ENCODE assay signal across 23 cellular contexts in the genomic region with DNA sequence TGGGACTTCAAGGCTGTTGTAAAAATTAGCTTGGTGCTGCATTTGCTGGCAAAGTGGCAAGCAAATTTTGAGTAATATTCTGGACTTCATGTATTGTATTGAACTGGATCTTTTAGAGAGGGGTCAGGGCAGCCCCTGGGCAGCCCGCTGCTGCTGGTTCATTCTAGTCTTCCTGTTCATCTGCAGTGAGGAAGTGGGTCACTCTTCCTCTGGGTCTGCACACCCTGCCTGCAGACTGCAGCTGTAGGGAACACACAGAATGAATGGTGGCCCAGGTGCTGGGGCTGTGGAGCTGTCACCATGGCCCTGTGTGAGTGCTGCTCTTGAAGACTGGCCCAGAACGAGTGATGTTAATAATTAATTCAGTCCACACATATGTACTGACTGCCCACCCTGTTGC.
"Had no signal": no experiment of that assay in that cellular context is flagged by ENCODE, and none has a peak within 500 bp of the region (broad histone marks: within the 10 kb centered on the region; RNA-seq: fewer than 3 reads in every experiment).

No MANE protein-coding gene starts in this region.

- H3K27me3 ChIP-seq: esophagus squamous epithelium, gastrocnemius medialis, upper lobe of left lung had no signal

- H3K27ac ChIP-seq: esophagus squamous epithelium, gastrocnemius medialis, left ventricle myocardium inferior, spleen, thoracic aorta, upper lobe of left lung had no signal

- H3K4me3 ChIP-seq: esophagus squamous epithelium, gastrocnemius medialis, left ventricle myocardium inferior, spleen, thoracic aorta, upper lobe of left lung had no signal

- H3K36me3 ChIP-seq: esophagus squamous epithelium, gastrocnemius medialis, left ventricle myocardium inferior, spleen, thoracic aorta, upper lobe of left lung had no signal

- ATAC-seq: activated T-cell treated with anti-CD3 and anti-CD28 coated beads, Interleukin-2, amount 50 U/mL, for 4 hours; gastrocnemius medialis; WTC11 had no signal

- H3K9me3 ChIP-seq: esophagus squamous epithelium, gastrocnemius medialis, left ventricle myocardium inferior, spleen, thoracic aorta, upper lobe of left lung had no signal

- H3K4me3 Mint-ChIP-seq: activated naive CD4-positive, alpha-beta T cell treated with anti-CD3 and anti-CD28 coated beads, Interleukin-2, amount 10 ng/mL, durations not matched to agents 7 days and 5 days; activated T-cell treated with anti-CD3 and anti-CD28 coated beads, Interleukin-2, amount 50 U/mL, for 4 hours; mesothelial cell of epicardium; T-helper 1 cell treated with Interleukin-12 subunit alpha and Interleukin-12 subunit beta and Interleukin-4 antibody, amounts not matched to agents 30 μg/mL and 1 μg/mL, for 36 hours; WTC11 had no signal

- H3K9me3 Mint-ChIP-seq: activated naive CD4-positive, alpha-beta T cell treated with anti-CD3 and anti-CD28 coated beads, Interleukin-2, amount 10 ng/mL, durations not matched to agents 7 days and 5 days; activated T-cell treated with anti-CD3 and anti-CD28 coated beads, Interleukin-2, amount 50 U/mL, for 4 hours; activated T-helper 2 cell treated with anti-CD3 and anti-CD28 coated beads, Interferon-gamma antibody, Interleukin-2, Interleukin-4, amounts not matched to agents 10 μg/mL and 5 μg/mL and 100 μg/mL, durations not matched to agents 14 hours and 24 hours and 36 hours; mesothelial cell of epicardium; naive thymus-derived CD8-positive, alpha-beta T cell; T-helper 1 cell treated with Interleukin-12 subunit alpha and Interleukin-12 subunit beta and Interleukin-4 antibody, amounts not matched to agents 30 μg/mL and 1 μg/mL, for 36 hours; WTC11 had no signal

- DNase-seq: activated CD8-positive, alpha-beta memory T cell treated with anti-CD3 and anti-CD28 coated beads, Interleukin-2, amount 50 U/mL, for 48 hours; activated naive CD4-positive, alpha-beta T cell treated with anti-CD3 and anti-CD28 coated beads, Interleukin-2, amount 10 ng/mL, durations not matched to agents 7 days and 5 days; activated T-cell treated with anti-CD3 and anti-CD28 coated beads, Interleukin-2, amount 50 U/mL, for 4 hours; amygdala; effector CD8-positive, alpha-beta T cell; esophagus squamous epithelium; gastrocnemius medialis; hypothalamus; left ventricle myocardium inferior; mammary epithelial cell; naive thymus-derived CD8-positive, alpha-beta T cell; retina; spleen; stimulated activated CD4-positive, alpha-beta T cell treated with anti-CD3 and anti-CD28 coated beads, Interleukin-4, amount 100 ng/mL, for 1 hour; stimulated activated naive CD4-positive, alpha-beta T cell treated with Interleukin-2 at 50 U/mL for 16 hours; T1000; upper lobe of left lung had no signal

- H3K27ac Mint-ChIP-seq: activated naive CD4-positive, alpha-beta T cell treated with anti-CD3 and anti-CD28 coated beads, Interleukin-2, amount 10 ng/mL, durations not matched to agents 7 days and 5 days; activated T-helper 2 cell treated with anti-CD3 and anti-CD28 coated beads, Interferon-gamma antibody, Interleukin-2, Interleukin-4, amounts not matched to agents 10 μg/mL and 5 μg/mL and 100 μg/mL, durations not matched to agents 14 hours and 24 hours and 36 hours; mesothelial cell of epicardium; progenitor cell of endocrine pancreas; T-helper 1 cell treated with Interleukin-12 subunit alpha and Interleukin-12 subunit beta and Interleukin-4 antibody, amounts not matched to agents 30 μg/mL and 1 μg/mL, for 36 hours; WTC11 had no signal

- H3K36me3 Mint-ChIP-seq: activated naive CD4-positive, alpha-beta T cell treated with anti-CD3 and anti-CD28 coated beads, Interleukin-2, amount 10 ng/mL, durations not matched to agents 7 days and 5 days; mesothelial cell of epicardium; WTC11 had no signal
